ENCODE assay signal across 16 cellular contexts in genomic region chr9:137715321-137715720, GRCh38.
A peak's percentile ranks its signal among the peaks of the same experiment; 100 is the strongest.
DNase-seq lines count a peak whose midpoint lies in the region; ATAC-seq and TF ChIP-seq lines count a peak whose summit lies in the region.
"Had no signal": no experiment of that assay in that cellular context is flagged by ENCODE, and none has a peak within 500 bp of the region (broad histone marks: within the 10 kb centered on the region; RNA-seq: fewer than 3 reads in every experiment).

No MANE protein-coding gene starts in this region.

- H3K27me3 ChIP-seq in BLaER1 treated with 17β-estradiol and CSF1 and Interleukin-3, amounts not matched to agents 10 nM and 100 nM: no peaks in the 10 kb centered on the region; a peak in 1 of 22 replicates
- H3K27me3 ChIP-seq in CD8-positive, alpha-beta T cell (ENCODE audit: insufficient read depth, low read length): no peaks in the 10 kb centered on the region
- H3K27me3 ChIP-seq: breast epithelium had no signal

- H3K4me1 ChIP-seq in BLaER1 treated with 17β-estradiol and CSF1 and Interleukin-3, amounts not matched to agents 10 nM and 100 nM: peaks cover 8 to 23% (median 19%) of the 10 kb centered on the region in 10 experiments; a peak in 19 of 20 replicates
- H3K4me1 ChIP-seq in CD8-positive, alpha-beta T cell (ENCODE audit: insufficient read depth, low read length): peaks cover 21% of the 10 kb centered on the region
- H3K4me1 ChIP-seq: breast epithelium had no signal

- H3K36me3 Mint-ChIP-seq in CD8-positive, alpha-beta T cell: peaks cover 75% of the 10 kb centered on the region
- peaks cover 70% of the 10 kb centered on the region for H3K36me3 Mint-ChIP-seq in activated T-helper 1 cell treated with anti-CD3 and anti-CD28 coated beads, Interleukin-12 subunit alpha, Interleukin-12 subunit beta, Interleukin-2, Interleukin-4 antibody, amounts not matched to agents 30 ng/mL and 10 ng/mL and 1 ng/mL, durations not matched to agents 14 hours and 24 hours and 36 hours (ENCODE audit: low read depth)
- peaks cover 50% of the 10 kb centered on the region for H3K36me3 Mint-ChIP-seq in memory B cell
- peaks cover 5% of the 10 kb centered on the region for H3K36me3 Mint-ChIP-seq in Calu3 (ENCODE audit: insufficient read depth, unreplicated experiment)

- no peak for TF ChIP-seq CTCF in CD8-positive, alpha-beta T cell (IDR thresholded peaks at IDR 0.05)
- TF ChIP-seq CTCF in Calu3 (IDR thresholded peaks at IDR 0.05; ENCODE audit: unreplicated experiment): no peak

- peaks cover 40 to 92% (median 72%) of the 10 kb centered on the region in 11 experiments for H3K9me3 ChIP-seq in BLaER1 treated with 17β-estradiol and CSF1 and Interleukin-3, amounts not matched to agents 10 nM and 100 nM (replicated peaks in 1 of 11)
- peaks cover 19% of the 10 kb centered on the region for H3K9me3 ChIP-seq in CD8-positive, alpha-beta T cell (ENCODE audit: low read length)

- no TSS peak for BruUV-seq in Calu3 (replicated peaks; lab: Mats Ljungman, UMichigan)

- peaks cover 17% of the 10 kb centered on the region for H3K9me3 Mint-ChIP-seq in CD8-positive, alpha-beta T cell
- peaks cover 56% of the 10 kb centered on the region for H3K9me3 Mint-ChIP-seq in activated T-helper 1 cell treated with anti-CD3 and anti-CD28 coated beads, Interleukin-12 subunit alpha, Interleukin-12 subunit beta, Interleukin-2, Interleukin-4 antibody, amounts not matched to agents 30 ng/mL and 10 ng/mL and 1 ng/mL, durations not matched to agents 14 hours and 24 hours and 36 hours
- peaks cover 10% of the 10 kb centered on the region for H3K9me3 Mint-ChIP-seq in memory B cell
- no peaks in the 10 kb centered on the region for H3K9me3 Mint-ChIP-seq in Calu3 (ENCODE audit: low read depth, unreplicated experiment)

- ATAC-seq in CD8-positive, alpha-beta T cell: no peak
- ATAC-seq in memory B cell (ENCODE audit: low read depth): peak; percentile 86

- no peak for DNase-seq in CD8-positive, alpha-beta T cell
- no peak for DNase-seq in activated T-helper 1 cell treated with anti-CD3 and anti-CD28 coated beads, Interleukin-12 subunit alpha, Interleukin-12 subunit beta, Interleukin-2, Interleukin-4 antibody, amounts not matched to agents 30 ng/mL and 10 ng/mL and 1 ng/mL, durations not matched to agents 14 hours and 24 hours and 36 hours (ENCODE audit: low spot score)
- DNase-seq in memory B cell (ENCODE audit: low spot score in 2 of 2) (no peak), iPS-NIHi7 (ENCODE audit: extremely low spot score) (no peak), NCI-H1092 (lab: John Stamatoyannopoulos, UW) (no peak), Calu3 (no peak), NCI-H1105 (lab: John Stamatoyannopoulos, UW) (no peak)
- DNase-seq: activated T-cell treated with anti-CD3 and anti-CD28 coated beads, Interleukin-2, amount 50 U/mL, for 1 hour; glutamatergic neuron; NCI-H2029; NCI-H82; nephron progenitor cell; SHP77 treated with DMSO at 0.1 percent for 48 hours; substantia nigra had no signal

- CTCF ChIA-PET in CD8-positive, alpha-beta T cell (lab: Charles Lee): no interaction called here
- CTCF ChIA-PET in Calu3 (lab: Charles Lee): no interaction called here

- POLR2A ChIA-PET in CD8-positive, alpha-beta T cell (lab: Charles Lee): no interaction called here

- peak overlapping the region in 1 of 11 experiments; percentile 9; a peak in 1 of 22 replicates for H3K4me2 ChIP-seq in BLaER1 treated with 17β-estradiol and CSF1 and Interleukin-3, amounts not matched to agents 10 nM and 100 nM

- peaks cover 36% of the 10 kb centered on the region for H3K4me1 Mint-ChIP-seq in CD8-positive, alpha-beta T cell (ENCODE audit: low read depth)
- H3K4me1 Mint-ChIP-seq in activated T-helper 1 cell treated with anti-CD3 and anti-CD28 coated beads, Interleukin-12 subunit alpha, Interleukin-12 subunit beta, Interleukin-2, Interleukin-4 antibody, amounts not matched to agents 30 ng/mL and 10 ng/mL and 1 ng/mL, durations not matched to agents 14 hours and 24 hours and 36 hours (ENCODE audit: low read depth): peaks cover 9% of the 10 kb centered on the region
- H3K4me1 Mint-ChIP-seq in memory B cell: peaks cover 28% of the 10 kb centered on the region
- H3K4me1 Mint-ChIP-seq in Calu3 (ENCODE audit: low read depth, unreplicated experiment): no peaks in the 10 kb centered on the region

- H3K4me3 ChIP-seq in BLaER1 treated with 17β-estradiol and CSF1 and Interleukin-3, amounts not matched to agents 10 nM and 100 nM: peak overlapping the region in 8 of 10 experiments; percentile 1 to 42 (median 12); a peak in 9 of 20 replicates
- no peak overlapping the region for H3K4me3 ChIP-seq in CD8-positive, alpha-beta T cell (ENCODE audit: low read depth, low read length)
- H3K4me3 ChIP-seq: breast epithelium had no signal

- intact Hi-C loops in CD8-positive, alpha-beta T cell (cut with DNase I, micrococcal nuclease): no loop called here
- intact Hi-C loops in activated T-helper 1 cell treated with anti-CD3 and anti-CD28 coated beads, Interleukin-12 subunit alpha, Interleukin-12 subunit beta, Interleukin-2, Interleukin-4 antibody, amounts not matched to agents 30 ng/mL and 10 ng/mL and 1 ng/mL, durations not matched to agents 14 hours and 24 hours and 36 hours (cut with micrococcal nuclease): no loop called here
- intact Hi-C loops in Calu3 (cut with micrococcal nuclease; ENCODE audit: unreplicated experiment): no loop called here

- peaks cover 85 to 94% (median 92%) of the 10 kb centered on the region in 11 experiments for H3K36me3 ChIP-seq in BLaER1 treated with 17β-estradiol and CSF1 and Interleukin-3, amounts not matched to agents 10 nM and 100 nM
- peaks cover 22% of the 10 kb centered on the region for H3K36me3 ChIP-seq in CD8-positive, alpha-beta T cell (ENCODE audit: insufficient read depth, low read length)

- H3K4me3 Mint-ChIP-seq in CD8-positive, alpha-beta T cell: no peak overlapping the region
- no peak overlapping the region for H3K4me3 Mint-ChIP-seq in activated T-helper 1 cell treated with anti-CD3 and anti-CD28 coated beads, Interleukin-12 subunit alpha, Interleukin-12 subunit beta, Interleukin-2, Interleukin-4 antibody, amounts not matched to agents 30 ng/mL and 10 ng/mL and 1 ng/mL, durations not matched to agents 14 hours and 24 hours and 36 hours
- H3K4me3 Mint-ChIP-seq in memory B cell: peak overlapping the region; percentile 25
- H3K4me3 Mint-ChIP-seq in Calu3 (ENCODE audit: low read depth, unreplicated experiment): no peak overlapping the region
- H3K4me3 Mint-ChIP-seq: nephron progenitor cell had no signal

- H3K27me3 Mint-ChIP-seq in CD8-positive, alpha-beta T cell (ENCODE audit: low read depth): no peaks in the 10 kb centered on the region
- no peaks in the 10 kb centered on the region for H3K27me3 Mint-ChIP-seq in activated T-helper 1 cell treated with anti-CD3 and anti-CD28 coated beads, Interleukin-12 subunit alpha, Interleukin-12 subunit beta, Interleukin-2, Interleukin-4 antibody, amounts not matched to agents 30 ng/mL and 10 ng/mL and 1 ng/mL, durations not matched to agents 14 hours and 24 hours and 36 hours (ENCODE audit: insufficient read depth)
- H3K27me3 Mint-ChIP-seq in memory B cell (no peaks in the 10 kb centered on the region), Calu3 (ENCODE audit: unreplicated experiment) (no peaks in the 10 kb centered on the region)

- no peak overlapping the region for H3K27ac ChIP-seq in BLaER1 treated with 17β-estradiol and CSF1 and Interleukin-3, amounts not matched to agents 10 nM and 100 nM
- H3K27ac ChIP-seq in CD8-positive, alpha-beta T cell (ENCODE audit: low read depth, low read length): no peak overlapping the region
- H3K27ac ChIP-seq: breast epithelium had no signal

- peaks cover 6 to 68% (median 58%) of the 10 kb centered on the region in 11 experiments; a peak in 19 of 22 replicates for H4K20me1 ChIP-seq in BLaER1 treated with 17β-estradiol and CSF1 and Interleukin-3, amounts not matched to agents 10 nM and 100 nM

- H3K9ac ChIP-seq in BLaER1 treated with 17β-estradiol and CSF1 and Interleukin-3, amounts not matched to agents 10 nM and 100 nM: no peak overlapping the region

- peak overlapping the region; percentile 42 for H3K27ac Mint-ChIP-seq in CD8-positive, alpha-beta T cell
- peak overlapping the region; percentile 92 for H3K27ac Mint-ChIP-seq in activated T-helper 1 cell treated with anti-CD3 and anti-CD28 coated beads, Interleukin-12 subunit alpha, Interleukin-12 subunit beta, Interleukin-2, Interleukin-4 antibody, amounts not matched to agents 30 ng/mL and 10 ng/mL and 1 ng/mL, durations not matched to agents 14 hours and 24 hours and 36 hours
- H3K27ac Mint-ChIP-seq in memory B cell (peak overlapping the region; percentile 96), Calu3 (ENCODE audit: unreplicated experiment) (no peak overlapping the region)
